1 cellular context compared by ENCODE assay signal in the genomic region with DNA sequence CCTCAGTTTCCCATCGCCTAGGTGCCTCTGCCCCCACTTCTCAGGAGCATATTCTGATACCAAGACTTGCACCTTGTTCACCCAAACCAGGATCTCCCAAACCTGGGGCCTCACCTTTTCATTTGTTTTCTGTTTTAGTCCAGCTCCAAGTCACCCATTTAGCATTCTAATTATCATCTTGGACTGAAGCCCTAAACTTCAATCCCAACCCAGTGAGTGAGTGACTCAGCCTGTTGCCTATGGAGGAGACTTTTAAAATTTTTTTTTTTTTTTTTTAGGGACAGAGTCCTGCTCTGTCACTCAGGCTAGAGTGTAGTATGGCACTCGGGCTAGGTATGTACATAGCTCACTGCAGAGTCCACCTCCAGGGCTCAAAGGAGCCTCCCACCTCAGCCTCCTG.
TF ChIP-seq lines count a peak whose summit lies in the region.

No MANE protein-coding gene starts in this region.

TF ChIP-seq in HepG2, 621 proteins besides CTCF, POLR2A, EP300 and RAD21 (continued from another document):
- TF ChIP-seq, protein P1, sequence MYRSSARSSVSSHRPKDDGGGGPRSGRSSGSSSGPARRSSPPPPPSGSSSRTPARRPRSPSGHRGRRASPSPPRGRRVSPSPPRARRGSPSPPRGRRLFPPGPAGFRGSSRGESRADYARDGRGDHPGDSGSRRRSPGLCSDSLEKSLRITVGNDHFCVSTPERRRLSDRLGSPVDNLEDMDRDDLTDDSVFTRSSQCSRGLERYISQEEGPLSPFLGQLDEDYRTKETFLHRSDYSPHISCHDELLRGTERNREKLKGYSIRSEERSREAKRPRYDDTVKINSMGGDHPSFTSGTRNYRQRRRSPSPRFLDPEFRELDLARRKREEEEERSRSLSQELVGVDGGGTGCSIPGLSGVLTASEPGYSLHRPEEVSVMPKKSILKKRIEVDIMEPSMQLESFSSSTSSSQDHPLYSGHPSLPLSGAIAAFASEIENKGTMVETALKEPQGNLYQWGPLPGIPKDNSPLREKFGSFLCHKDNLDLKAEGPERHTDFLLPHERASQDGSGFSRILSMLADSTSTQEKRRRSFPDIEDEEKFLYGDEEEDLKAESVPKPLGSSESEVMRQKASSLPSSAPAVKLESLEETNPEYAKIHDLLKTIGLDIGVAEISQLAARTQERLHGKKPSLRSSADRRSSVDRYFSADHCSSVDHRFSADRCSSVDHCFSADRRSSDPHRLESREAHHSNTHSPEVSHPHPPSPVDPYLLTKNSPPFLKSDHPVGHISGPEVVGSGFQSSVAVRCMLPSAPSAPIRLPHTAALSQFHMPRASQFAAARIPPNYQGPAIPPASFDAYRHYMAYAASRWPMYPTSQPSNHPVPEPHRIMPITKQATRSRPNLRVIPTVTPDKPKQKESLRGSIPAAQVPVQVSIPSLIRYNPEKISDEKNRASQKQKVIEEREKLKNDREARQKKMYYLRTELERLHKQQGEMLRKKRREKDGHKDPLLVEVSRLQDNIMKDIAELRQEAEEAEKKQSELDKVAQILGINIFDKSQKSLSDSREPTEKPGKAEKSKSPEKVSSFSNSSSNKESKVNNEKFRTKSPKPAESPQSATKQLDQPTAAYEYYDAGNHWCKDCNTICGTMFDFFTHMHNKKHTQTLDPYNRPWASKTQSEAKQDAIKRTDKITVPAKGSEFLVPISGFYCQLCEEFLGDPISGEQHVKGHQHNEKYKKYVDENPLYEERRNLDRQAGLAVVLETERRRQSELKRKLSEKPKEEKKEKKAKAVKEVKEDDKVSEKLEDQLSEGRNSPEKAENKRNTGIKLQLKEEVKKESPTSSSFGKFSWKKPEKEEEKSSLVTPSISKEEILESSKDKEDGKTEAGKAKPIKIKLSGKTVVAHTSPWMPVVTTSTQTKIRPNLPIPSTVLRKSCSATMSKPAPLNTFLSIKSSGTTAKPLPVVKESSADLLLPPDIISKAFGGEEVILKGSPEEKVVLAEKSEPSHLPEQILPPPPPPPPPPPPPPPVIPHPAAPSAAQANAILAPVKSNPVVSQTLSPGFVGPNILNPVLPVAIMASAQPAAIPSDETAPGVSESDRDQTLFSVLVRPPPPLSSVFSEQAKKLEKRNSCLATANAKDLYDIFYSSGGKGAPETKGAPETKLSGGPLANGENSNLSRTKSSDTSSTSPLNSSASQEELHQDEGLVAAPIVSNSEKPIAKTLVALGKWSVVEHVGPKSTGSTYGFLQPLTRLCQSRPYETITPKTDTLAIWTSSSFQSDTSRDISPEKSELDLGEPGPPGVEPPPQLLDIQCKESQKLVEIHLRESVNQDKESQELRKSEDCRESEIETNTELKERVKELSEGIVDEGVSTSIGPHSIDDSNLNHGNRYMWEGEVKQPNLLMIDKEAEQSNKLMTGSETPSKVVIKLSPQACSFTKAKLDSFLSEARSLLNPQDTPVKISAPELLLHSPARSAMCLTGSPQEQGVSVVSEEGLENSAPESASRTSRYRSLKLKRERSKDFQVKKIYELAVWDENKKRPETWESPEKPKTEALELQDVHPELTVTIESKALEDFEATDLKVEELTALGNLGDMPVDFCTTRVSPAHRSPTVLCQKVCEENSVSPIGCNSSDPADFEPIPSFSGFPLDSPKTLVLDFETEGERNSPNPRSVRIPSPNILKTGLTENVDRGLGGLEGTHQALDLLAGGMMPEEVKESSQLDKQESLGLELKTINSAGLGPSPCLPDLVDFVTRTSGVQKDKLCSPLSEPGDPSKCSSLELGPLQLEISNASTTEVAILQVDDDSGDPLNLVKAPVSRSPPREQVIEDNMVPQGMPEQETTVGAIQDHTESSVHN (CRISPR knock-in tag; IDR thresholded peaks at IDR 0.05), result no peak
- TF ChIP-seq, protein P2, sequence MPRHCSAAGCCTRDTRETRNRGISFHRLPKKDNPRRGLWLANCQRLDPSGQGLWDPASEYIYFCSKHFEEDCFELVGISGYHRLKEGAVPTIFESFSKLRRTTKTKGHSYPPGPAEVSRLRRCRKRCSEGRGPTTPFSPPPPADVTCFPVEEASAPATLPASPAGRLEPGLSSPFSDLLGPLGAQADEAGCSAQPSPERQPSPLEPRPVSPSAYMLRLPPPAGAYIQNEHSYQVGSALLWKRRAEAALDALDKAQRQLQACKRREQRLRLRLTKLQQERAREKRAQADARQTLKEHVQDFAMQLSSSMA (CRISPR knock-in tag; IDR thresholded peaks at IDR 0.05), result no peak
- TF ChIP-seq ZFP36 (IDR thresholded peaks at IDR 0.05; ENCODE audit: borderline replicate concordance, low read depth, low read length, partially characterized antibody) (no peak), ZFP41 (CRISPR knock-in tag; IDR thresholded peaks at IDR 0.05; ENCODE audit: borderline replicate concordance) (no peak), RCOR2 (CRISPR knock-in tag; IDR thresholded peaks at IDR 0.05) (no peak)
- TF ChIP-seq, protein P3, sequence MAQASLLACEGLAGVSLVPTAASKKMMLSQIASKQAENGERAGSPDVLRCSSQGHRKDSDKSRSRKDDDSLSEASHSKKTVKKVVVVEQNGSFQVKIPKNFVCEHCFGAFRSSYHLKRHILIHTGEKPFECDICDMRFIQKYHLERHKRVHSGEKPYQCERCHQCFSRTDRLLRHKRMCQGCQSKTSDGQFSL (CRISPR knock-in tag; IDR thresholded peaks at IDR 0.05), result no peak
- TF ChIP-seq, protein P4, sequence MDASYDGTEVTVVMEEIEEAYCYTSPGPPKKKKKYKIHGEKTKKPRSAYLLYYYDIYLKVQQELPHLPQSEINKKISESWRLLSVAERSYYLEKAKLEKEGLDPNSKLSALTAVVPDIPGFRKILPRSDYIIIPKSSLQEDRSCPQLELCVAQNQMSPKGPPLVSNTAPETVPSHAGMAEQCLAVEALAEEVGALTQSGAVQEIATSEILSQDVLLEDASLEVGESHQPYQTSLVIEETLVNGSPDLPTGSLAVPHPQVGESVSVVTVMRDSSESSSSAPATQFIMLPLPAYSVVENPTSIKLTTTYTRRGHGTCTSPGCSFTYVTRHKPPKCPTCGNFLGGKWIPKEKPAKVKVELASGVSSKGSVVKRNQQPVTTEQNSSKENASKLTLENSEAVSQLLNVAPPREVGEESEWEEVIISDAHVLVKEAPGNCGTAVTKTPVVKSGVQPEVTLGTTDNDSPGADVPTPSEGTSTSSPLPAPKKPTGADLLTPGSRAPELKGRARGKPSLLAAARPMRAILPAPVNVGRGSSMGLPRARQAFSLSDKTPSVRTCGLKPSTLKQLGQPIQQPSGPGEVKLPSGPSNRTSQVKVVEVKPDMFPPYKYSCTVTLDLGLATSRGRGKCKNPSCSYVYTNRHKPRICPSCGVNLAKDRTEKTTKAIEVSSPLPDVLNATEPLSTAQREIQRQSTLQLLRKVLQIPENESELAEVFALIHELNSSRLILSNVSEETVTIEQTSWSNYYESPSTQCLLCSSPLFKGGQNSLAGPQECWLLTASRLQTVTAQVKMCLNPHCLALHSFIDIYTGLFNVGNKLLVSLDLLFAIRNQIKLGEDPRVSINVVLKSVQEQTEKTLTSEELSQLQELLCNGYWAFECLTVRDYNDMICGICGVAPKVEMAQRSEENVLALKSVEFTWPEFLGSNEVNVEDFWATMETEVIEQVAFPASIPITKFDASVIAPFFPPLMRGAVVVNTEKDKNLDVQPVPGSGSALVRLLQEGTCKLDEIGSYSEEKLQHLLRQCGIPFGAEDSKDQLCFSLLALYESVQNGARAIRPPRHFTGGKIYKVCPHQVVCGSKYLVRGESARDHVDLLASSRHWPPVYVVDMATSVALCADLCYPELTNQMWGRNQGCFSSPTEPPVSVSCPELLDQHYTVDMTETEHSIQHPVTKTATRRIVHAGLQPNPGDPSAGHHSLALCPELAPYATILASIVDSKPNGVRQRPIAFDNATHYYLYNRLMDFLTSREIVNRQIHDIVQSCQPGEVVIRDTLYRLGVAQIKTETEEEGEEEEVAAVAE (CRISPR knock-in tag; IDR thresholded peaks at IDR 0.05; ENCODE audit: borderline replicate concordance), result no peak
